Comparison of ENCODE assay signal across 11 cellular contexts in the genomic region with DNA sequence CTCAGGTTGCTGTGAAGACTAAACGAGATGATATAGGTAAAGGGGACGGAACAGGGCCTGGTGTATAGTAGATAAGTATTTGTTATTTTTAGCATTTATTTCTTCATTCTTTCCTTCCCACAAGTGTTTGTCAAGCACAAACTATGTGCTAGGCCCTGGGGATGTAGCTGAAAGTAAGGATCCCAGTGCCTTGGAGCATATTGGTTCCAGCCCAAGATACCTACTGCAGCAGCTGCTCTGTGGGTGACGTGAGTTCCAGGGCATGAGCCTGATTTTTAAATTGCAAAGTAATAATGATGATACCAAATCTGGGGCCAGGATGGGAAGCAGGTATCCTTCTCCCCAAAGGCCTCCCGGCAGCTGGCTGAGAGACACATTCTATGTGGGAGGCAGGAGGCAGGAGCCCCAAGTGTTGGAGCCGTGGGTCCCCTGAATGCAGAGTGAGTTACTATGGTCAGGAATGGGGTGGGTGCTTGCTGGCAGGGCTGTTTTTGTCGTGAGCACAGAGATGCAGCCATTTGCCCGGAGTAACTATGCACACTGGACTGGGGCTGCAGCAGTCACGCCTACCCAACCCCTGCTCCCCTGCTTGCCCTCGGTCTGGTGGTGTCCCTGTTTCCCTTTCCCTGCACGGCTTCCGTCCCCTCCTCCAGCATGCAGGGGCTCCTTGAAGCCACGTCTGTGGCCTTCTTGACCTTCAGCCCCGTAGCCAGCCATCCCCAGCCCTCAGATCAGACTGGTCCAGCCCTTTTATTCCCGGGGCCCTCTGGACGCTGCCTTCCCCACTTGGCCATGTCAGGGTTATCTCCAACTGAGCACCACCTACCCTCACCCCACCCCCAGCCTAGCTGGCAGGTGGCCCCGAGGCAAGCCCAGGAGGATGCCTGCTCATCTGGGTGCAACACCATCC. TPM values are rescaled to one million over a fixed set of nuclear protein-coding genes. Genes with fewer than 3 reads are reported as not detected.
DNase-seq lines count a peak whose midpoint lies in the region; ATAC-seq and TF ChIP-seq lines count a peak whose summit lies in the region.
"Had no signal": no experiment of that assay in that cellular context is flagged by ENCODE, and none has a peak within 500 bp of the region (broad histone marks: within the 10 kb centered on the region; RNA-seq: fewer than 3 reads in every experiment).

No MANE protein-coding gene starts in this region.

- H3K27ac ChIP-seq in heart right ventricle = no peak overlapping the region
- no peak overlapping the region for H3K27ac ChIP-seq in right lobe of liver
- H3K27ac ChIP-seq: C4-2B had no signal

- H3K9me3 ChIP-seq in heart right ventricle (no peaks in the 10 kb centered on the region), right lobe of liver (no peaks in the 10 kb centered on the region)

- H3K27me3 ChIP-seq in heart right ventricle = peaks cover 0 to 48% (median 34%) of the 10 kb centered on the region in 7 donors
- no peaks in the 10 kb centered on the region for H3K27me3 ChIP-seq in right lobe of liver

- WGBS in heart right ventricle, 2 donors = 68 to 69% methylated on average over 16 of the region's 16 CpGs
- 64% methylated on average over 6 of the region's 16 CpGs for whole genome bisulfite sequencing in right lobe of liver (ENCODE audit: insufficient coverage, low coverage, low lambda C conversion rate, missing lambda C conversion rate)

- H3K4me3 ChIP-seq in heart right ventricle = no peak overlapping the region
- no peak overlapping the region for H3K4me3 ChIP-seq in astrocyte of the spinal cord (ENCODE audit: low read depth, low read length)
- H3K4me3 ChIP-seq in right lobe of liver = no peak overlapping the region

- peak; percentile 18 for DNase-seq in left ventricle myocardium superior
- no peak for DNase-seq in heart right ventricle
- DNase-seq in astrocyte of the spinal cord (ENCODE audit: low read depth, low spot score) = peak; percentile 9
- DNase-seq in right lobe of liver = peak in 2 of 3 donors; percentile 22 to 29
- no peak for DNase-seq in NCI-H2107 treated with DMSO at 0.1 percent for 48 hours (lab: John Stamatoyannopoulos, UW; ENCODE audit: unreplicated experiment)
- no peak for DNase-seq in NCI-H774 (lab: John Stamatoyannopoulos, UW)
- DNase-seq: anterior cingulate cortex, NCI-H1694 had no signal

- in situ Hi-C loops in astrocyte of the spinal cord (cut with HindIII; ENCODE audit: low sequenced_read_pairs) = no loop called here

- H3K36me3 ChIP-seq in heart right ventricle (no peaks in the 10 kb centered on the region), right lobe of liver (no peaks in the 10 kb centered on the region)

- intact Hi-C loops in left ventricle myocardium superior (cut with micrococcal nuclease) (no loop called here), heart right ventricle (cut with DNase I) (no loop called here), right lobe of liver (cut with DNase I) (no loop called here)

- TF ChIP-seq POLR2A in right lobe of liver (IDR thresholded peaks at IDR 0.05) = no peak

- no peak for ATAC-seq in left ventricle myocardium superior
- ATAC-seq in heart right ventricle = no peak
- no peak for ATAC-seq in right lobe of liver
- no peak for ATAC-seq in GM21423 (IDR thresholded peaks at IDR 0.05; ENCODE audit: unreplicated experiment)
- no peak for ATAC-seq in HG03045 (IDR thresholded peaks at IDR 0.05; ENCODE audit: unreplicated experiment)

- no peaks in the 10 kb centered on the region for H3K4me1 ChIP-seq in heart right ventricle
- no peaks in the 10 kb centered on the region for H3K4me1 ChIP-seq in right lobe of liver

- no peak for TF ChIP-seq CTCF in heart right ventricle (IDR thresholded peaks at IDR 0.05)
- no peak for TF ChIP-seq CTCF in astrocyte of the spinal cord (IDR thresholded peaks at IDR 0.05; ENCODE audit: low read depth, low read length)
- TF ChIP-seq CTCF in right lobe of liver (IDR thresholded peaks at IDR 0.05) = no peak

RNA-seq across cellular contexts. Expression of gene INHBB, which starts 52.4 kb away (rescaled TPM):
- total RNA-seq in left ventricle myocardium superior = 2.8 TPM
- 1 to 10 TPM in 9 of 10 donors, under 1 TPM in 1; 0.89 to 9.2 (median 2.5) TPM for total RNA-seq in heart right ventricle
- polyA plus RNA-seq in heart right ventricle = 1 to 10 TPM; 3.6 to 5.9 TPM
- total RNA-seq in right lobe of liver = 10 to 100 TPM in 3 of 6 experiments, 1 to 10 TPM in 2, under 1 TPM in 1; 0.37 to 15.9 (median 9.6) TPM

Comparison
In these comparisons a context has a peak if more than half of its experiments do, and no peak if none do; other contexts are left out.
1. DNase-seq: peak in left ventricle myocardium superior (single experiment), astrocyte of the spinal cord (single experiment) and right lobe of liver (2 of 3); none in heart right ventricle (0 of 2), NCI-H2107 treated with DMSO at 0.1 percent for 48 hours (single experiment) and NCI-H774 (single experiment).